ENCODE assay signal across 10 cellular contexts in genomic region chr7:156124356-156124755, GRCh38.
"Had no signal": no experiment of that assay in that cellular context is flagged by ENCODE, and none has a peak within 500 bp of the region (broad histone marks: within the 10 kb centered on the region; RNA-seq: fewer than 3 reads in every experiment).

No MANE protein-coding gene starts in this region.

- H3K27ac ChIP-seq: GM23248 had no signal

- H3K9me3 ChIP-seq: HAP-1 had no signal

- DNase-seq: GM23248, GOT3, H7, H9, HCEC 1CT, HFFc6 had no signal

- H3K36me3 ChIP-seq: HAP-1 had no signal

- H3K4me3 ChIP-seq: GM23248, HAP-1 had no signal

- H2AFZ ChIP-seq: GM23248 had no signal

- H3K9ac ChIP-seq: GM23248 had no signal

- H3K9me3 Mint-ChIP-seq: H9 had no signal

- ATAC-seq: HCT116 had no signal

- H3K4me1 ChIP-seq: HAP-1 had no signal

- H3K27ac Mint-ChIP-seq: H9, HFFc6 had no signal

- FAIRE-seq: H1, H54 had no signal

- H3K4me3 Mint-ChIP-seq: H9, HFFc6 had no signal
